ENCODE assay signal across 32 cellular contexts in the genomic region with DNA sequence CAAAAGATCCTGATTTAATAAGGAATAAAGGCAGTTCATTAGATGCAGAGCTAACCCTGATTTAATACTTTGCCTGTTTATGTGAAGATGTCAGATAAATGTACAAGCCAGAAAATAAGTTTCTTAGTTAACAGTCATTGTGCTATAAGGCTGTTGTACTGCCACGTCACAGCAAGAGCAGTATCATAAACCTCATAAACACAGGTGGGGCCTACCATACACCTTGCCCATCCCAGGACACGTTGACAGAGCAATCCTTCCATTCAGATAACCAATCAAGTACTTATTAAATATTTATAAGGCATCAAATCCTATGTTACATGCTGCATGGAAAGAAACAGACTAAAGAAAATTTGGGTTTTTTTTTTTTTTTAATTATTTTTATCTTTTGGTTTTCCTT.
"Had no signal": no experiment of that assay in that cellular context is flagged by ENCODE, and none has a peak within 500 bp of the region (broad histone marks: within the 10 kb centered on the region; RNA-seq: fewer than 3 reads in every experiment).

No MANE protein-coding gene starts in this region.

- DNase-seq: activated CD4-positive, alpha-beta memory T cell treated with anti-CD3 and anti-CD28 coated beads, Interleukin-2, amount 10 ng/mL, durations not matched to agents 7 days and 5 days; activated CD4-positive, alpha-beta T cell treated with anti-CD3 and anti-CD28 coated beads, Interleukin-2, amount 10 ng/mL, durations not matched to agents 7 days and 5 days; activated CD8-positive, alpha-beta memory T cell treated with anti-CD3 and anti-CD28 coated beads, Interleukin-2, amount 10 ng/mL, durations not matched to agents 7 days and 5 days; activated gamma-delta T cell treated with Interleukin-2 at 50 U/mL for 16 hours; activated naive CD4-positive, alpha-beta T cell treated with anti-CD3 and anti-CD28 coated beads, Interleukin-2, amount 50 U/mL, for 16 hours; activated T-cell treated with anti-CD3 and anti-CD28 coated beads for 4 hours; central memory CD4-positive, alpha-beta T cell; head of caudate nucleus; hippocampal formation; kidney; ovary; retina; sigmoid colon; stimulated activated CD4-positive, alpha-beta T cell treated with anti-CD3 and anti-CD28 coated beads, Interleukin-1b, Interleukin-23, amount 100 ng/mL, for 48 hours; stimulated activated CD4-positive, alpha-beta T cell treated with anti-CD3 and anti-CD28 coated beads, Interleukin-4, amount 100 ng/mL, for 4 hours; stimulated activated CD8-positive, alpha-beta memory T cell treated with anti-CD3 and anti-CD28 coated beads, Interleukin-4, amount 100 ng/mL, for 48 hours; stimulated activated naive B cell treated with anti-CD40 and anti-IgM and Interleukin-4, amounts not matched to agents 10 μg/mL and 1 μg/mL and 100 μg/mL, for 72 hours; stomach; T-helper 1 cell; T-helper 9 cell; thyroid gland had no signal

- FAIRE-seq: endothelial cell of umbilical vein, kidney, TTC549 had no signal

- H3K4me3 Mint-ChIP-seq: activated CD4-positive, alpha-beta memory T cell treated with anti-CD3 and anti-CD28 coated beads, Interleukin-2, amount 10 ng/mL, durations not matched to agents 7 days and 5 days; activated CD4-positive, alpha-beta T cell treated with anti-CD3 and anti-CD28 coated beads, Interleukin-2, amount 10 ng/mL, durations not matched to agents 7 days and 5 days; activated CD8-positive, alpha-beta memory T cell treated with anti-CD3 and anti-CD28 coated beads, Interleukin-2, amount 10 ng/mL, durations not matched to agents 7 days and 5 days; activated T-helper 1 cell treated with anti-CD3 and anti-CD28 coated beads, Interleukin-12 subunit alpha, Interleukin-12 subunit beta, Interleukin-2, Interleukin-4 antibody, amounts not matched to agents 30 ng/mL and 10 ng/mL and 1 ng/mL, durations not matched to agents 14 hours and 24 hours and 36 hours; nephron; stimulated activated naive B cell treated with anti-CD40 and anti-IgM and Interleukin-4, amounts not matched to agents 10 μg/mL and 1 μg/mL and 100 μg/mL, for 72 hours had no signal

- H3K9me3 Mint-ChIP-seq: activated CD4-positive, alpha-beta memory T cell treated with anti-CD3 and anti-CD28 coated beads, Interleukin-2, amount 10 ng/mL, durations not matched to agents 7 days and 5 days; activated CD4-positive, alpha-beta T cell treated with anti-CD3 and anti-CD28 coated beads, Interleukin-2, amount 10 ng/mL, durations not matched to agents 7 days and 5 days; activated T-helper 1 cell treated with anti-CD3 and anti-CD28 coated beads, Interleukin-12 subunit alpha, Interleukin-12 subunit beta, Interleukin-2, Interleukin-4 antibody, amounts not matched to agents 30 ng/mL and 10 ng/mL and 1 ng/mL, durations not matched to agents 14 hours and 24 hours and 36 hours; nephron; stimulated activated naive B cell treated with anti-CD40 and anti-IgM and Interleukin-4, amounts not matched to agents 10 μg/mL and 1 μg/mL and 100 μg/mL, for 72 hours had no signal

- H3K27me3 ChIP-seq: breast epithelium, gastroesophageal sphincter, neutrophil, ovary, sigmoid colon, stomach, thyroid gland had no signal

- H3K36me3 ChIP-seq: breast epithelium, ovary, prostate gland had no signal

- H3K27ac Mint-ChIP-seq: activated CD4-positive, alpha-beta memory T cell treated with anti-CD3 and anti-CD28 coated beads, Interleukin-2, amount 10 ng/mL, durations not matched to agents 7 days and 5 days; activated CD4-positive, alpha-beta T cell treated with anti-CD3 and anti-CD28 coated beads, Interleukin-2, amount 10 ng/mL, durations not matched to agents 7 days and 5 days; activated CD8-positive, alpha-beta memory T cell treated with anti-CD3 and anti-CD28 coated beads, Interleukin-2, amount 10 ng/mL, durations not matched to agents 7 days and 5 days had no signal

- H3K27ac ChIP-seq: breast epithelium, gastroesophageal sphincter, neutrophil, ovary, prostate gland, sigmoid colon, stomach, thyroid gland, VCaP had no signal

- ATAC-seq: activated CD4-positive, CD25-positive, alpha-beta regulatory T cell treated with anti-CD3 and anti-CD28 coated beads, Interleukin-2, amount 50 U/mL, for 24 hours; activated CD8-positive, alpha-beta memory T cell treated with anti-CD3 and anti-CD28 coated beads, Interleukin-2, amount 10 ng/mL, durations not matched to agents 7 days and 5 days; gastroesophageal sphincter; stimulated activated naive B cell treated with anti-CD40 and anti-IgM and Interleukin-4, amounts not matched to agents 10 μg/mL and 1 μg/mL and 100 μg/mL, for 72 hours had no signal

- H3K4me1 ChIP-seq: prostate gland, sigmoid colon, stomach, thyroid gland had no signal

- H3K27me3 Mint-ChIP-seq: activated CD4-positive, alpha-beta memory T cell treated with anti-CD3 and anti-CD28 coated beads, Interleukin-2, amount 10 ng/mL, durations not matched to agents 7 days and 5 days; activated CD4-positive, alpha-beta T cell treated with anti-CD3 and anti-CD28 coated beads, Interleukin-2, amount 10 ng/mL, durations not matched to agents 7 days and 5 days; activated CD8-positive, alpha-beta memory T cell treated with anti-CD3 and anti-CD28 coated beads, Interleukin-2, amount 10 ng/mL, durations not matched to agents 7 days and 5 days; stimulated activated naive B cell treated with anti-CD40 and anti-IgM and Interleukin-4, amounts not matched to agents 10 μg/mL and 1 μg/mL and 100 μg/mL, for 72 hours had no signal

- H3K4me3 ChIP-seq: breast epithelium, gastroesophageal sphincter, ovary, prostate gland, sigmoid colon, smooth muscle cell, stomach, thyroid gland had no signal

- H3K4me1 Mint-ChIP-seq: activated CD8-positive, alpha-beta memory T cell treated with anti-CD3 and anti-CD28 coated beads, Interleukin-2, amount 10 ng/mL, durations not matched to agents 7 days and 5 days; nephron had no signal

- H3K9me3 ChIP-seq: breast epithelium, gastroesophageal sphincter, neutrophil, ovary, prostate gland, sigmoid colon, stomach, thyroid gland had no signal
